ENCODE assay signal across 8 cellular contexts in the genomic region with DNA sequence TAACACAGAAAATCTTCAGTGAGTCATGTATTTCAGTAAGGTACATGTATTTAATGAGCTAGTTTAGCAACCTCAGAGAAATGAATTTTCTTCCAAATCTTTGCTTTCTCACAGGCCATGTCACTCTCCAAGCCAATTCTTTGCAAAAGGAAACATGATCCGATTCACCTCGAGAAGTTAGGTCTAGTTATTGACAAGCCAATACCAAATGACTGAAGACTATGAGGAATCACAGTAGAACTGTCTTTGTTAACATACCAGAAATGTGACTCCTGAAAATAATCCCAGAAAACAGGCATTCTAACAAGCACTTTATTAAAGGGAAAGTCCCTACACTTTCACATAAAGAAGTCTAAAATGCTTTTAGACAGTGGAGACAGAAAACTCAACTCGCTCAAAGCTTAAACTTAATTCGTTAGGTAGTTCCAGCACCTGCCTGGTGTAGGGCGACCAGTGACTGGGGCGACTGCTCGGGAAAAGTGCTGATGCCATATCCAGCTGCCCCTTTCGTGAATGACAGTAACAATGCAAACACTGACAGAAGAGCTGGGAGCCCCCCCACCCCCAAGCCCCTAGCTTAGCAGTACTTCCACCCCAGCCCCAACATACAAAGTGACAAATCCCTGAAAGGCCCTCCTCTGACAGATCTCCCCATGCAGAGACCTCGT. TPM values are rescaled to one million over a fixed set of nuclear protein-coding genes. Genes with fewer than 3 reads are reported as not detected.
A peak's percentile ranks its signal among the peaks of the same experiment; 100 is the strongest.
DNase-seq lines count a peak whose midpoint lies in the region; ATAC-seq and TF ChIP-seq lines count a peak whose summit lies in the region.

No MANE protein-coding gene starts in this region.

- no peak for ATAC-seq in GM18858 (IDR thresholded peaks at IDR 0.05; ENCODE audit: unreplicated experiment)
- ATAC-seq in HG02852 (IDR thresholded peaks at IDR 0.05; ENCODE audit: unreplicated experiment) = no peak

- H3K4me3 ChIP-seq in A673 (ENCODE audit: low read depth, low read length, poor library complexity, severe bottlenecking) = peak overlapping the region; percentile 98
- peak overlapping the region; percentile 67 to 90 for H3K4me3 ChIP-seq in muscle layer of duodenum (ENCODE audit: low read depth in 1 of 2, low read length in 2 of 2)
- peak overlapping the region; percentile 77 to 98 for H3K4me3 ChIP-seq in vagina

- peak overlapping the region; percentile 87 for H3K27ac ChIP-seq in A673 (ENCODE audit: low read depth, low read length, poor library complexity, severe bottlenecking)
- H3K27ac ChIP-seq in muscle layer of duodenum (ENCODE audit: low read length) = peak overlapping the region; percentile 49
- peak overlapping the region; percentile 70 for H3K27ac ChIP-seq in vagina

- BruUV-seq in A673 (replicated peaks; lab: Mats Ljungman, UMichigan) = TSS peak; percentile 31

- H3K27me3 ChIP-seq in A673 (replicated peaks; ENCODE audit: insufficient read depth, low read depth, low read length, poor library complexity) = no peaks in the 10 kb centered on the region
- no peaks in the 10 kb centered on the region for H3K27me3 ChIP-seq in muscle layer of duodenum (ENCODE audit: low read depth, low read length)
- H3K27me3 ChIP-seq in vagina = no peaks in the 10 kb centered on the region

- intact Hi-C loops in A673 (cut with micrococcal nuclease; ENCODE audit: unreplicated experiment) = loop anchor here (10.0 kb wide), 1 partner anchor 346 kb away; a partner anchor contains a TSS
- intact Hi-C loops in vagina (cut with DNase I) = no loop called here

- POLR2A ChIA-PET in A673 (lab: Charles Lee; ENCODE audit: low non-redundant PET) = interaction anchor here (0.6 kb wide), 1 partner anchor 17 kb away, joined by 4 read pairs; no protein-coding TSS in a partner anchor

- H3K36me3 ChIP-seq in A673 (ENCODE audit: insufficient read depth, low read length, poor library complexity, severe bottlenecking) (no peaks in the 10 kb centered on the region), ES-I3 (ENCODE audit: insufficient read depth, low read length) (no peaks in the 10 kb centered on the region), muscle layer of duodenum (ENCODE audit: control insufficient read depth in 1 of 2, insufficient read depth in 2 of 2, low read length in 2 of 2) (peaks cover 0 to 3% of the 10 kb centered on the region in 2 donors), vagina (no peaks in the 10 kb centered on the region)

- peak; percentile 41 for DNase-seq in A673 (ENCODE audit: low spot score)
- peak; percentile 66 for DNase-seq in RPMI8226
- DNase-seq in dermis blood vessel endothelial cell = peak; percentile 37
- no peak for DNase-seq in vagina (ENCODE audit: extremely low spot score in 2 of 2)

- TF ChIP-seq POLR2A in vagina (IDR thresholded peaks at IDR 0.05) = no peak

- CTCF ChIA-PET in A673 (lab: Charles Lee) = no interaction called here

- H3K4me1 ChIP-seq in A673 (ENCODE audit: insufficient read depth, low read length, poor library complexity, severe bottlenecking) (peaks cover 14% of the 10 kb centered on the region), ES-I3 (ENCODE audit: insufficient read depth, low read length) (peaks cover 4% of the 10 kb centered on the region), muscle layer of duodenum (ENCODE audit: control insufficient read depth in 1 of 2, insufficient read depth in 2 of 2, low read length in 2 of 2) (peaks cover 14 to 22% of the 10 kb centered on the region in 2 donors), vagina (peaks cover 48% of the 10 kb centered on the region)

- H3K9me3 ChIP-seq in A673 (ENCODE audit: low read depth, low read length, poor library complexity, severe bottlenecking) (no peaks in the 10 kb centered on the region), ES-I3 (ENCODE audit: control insufficient read depth, insufficient read depth, low read length) (no peaks in the 10 kb centered on the region), muscle layer of duodenum (ENCODE audit: control insufficient read depth in 1 of 2, low read length in 2 of 2) (no peaks in the 10 kb centered on the region), vagina (no peaks in the 10 kb centered on the region)

- H3K9ac ChIP-seq in ES-I3 (ENCODE audit: low read depth, low read length) = peak overlapping the region; percentile 86

- TF ChIP-seq CTCF in A673 (conservative IDR thresholded peaks at IDR 0.05; ENCODE audit: low read depth, low read length) (no peak), vagina (IDR thresholded peaks at IDR 0.05) (no peak)

RNA-seq across cellular contexts. Expression of a gene that starts 1.9 kb away (rescaled TPM):
- 66.0 and 66.7 TPM in 2 replicates for total RNA-seq in A673 (2021)
- 37.3 and 49.1 TPM in 2 replicates for total RNA-seq in dermis blood vessel endothelial cell
- 36.3 TPM for total RNA-seq in vagina

RNA-seq across cellular contexts. Expression of a gene that starts 30.7 kb away (rescaled TPM):
- total RNA-seq in A673 (2021) (90.8 and 96.2 TPM in 2 replicates), dermis blood vessel endothelial cell (74.4 and 75.7 TPM in 2 replicates), vagina (41.3 TPM)

RNA-seq across cellular contexts. Expression of a gene that starts 54.4 kb away (rescaled TPM):
- total RNA-seq in A673 (2021) = 40.2 and 40.6 TPM in 2 replicates
- total RNA-seq in dermis blood vessel endothelial cell = 44.8 and 45.9 TPM in 2 replicates
- 20.6 TPM for total RNA-seq in vagina

Comparison
In these comparisons a context has a peak if more than half of its experiments do, and no peak if none do; other contexts are left out.
1. DNase-seq: peak in A673 (single experiment), RPMI8226 (single experiment) and dermis blood vessel endothelial cell (single experiment); none in vagina (0 of 2).
2. Peak in every context shown above with its lines, with median percentiles within 50 percentile points of each other: H3K27ac ChIP-seq and H3K4me3 ChIP-seq.